In the genomic region with DNA sequence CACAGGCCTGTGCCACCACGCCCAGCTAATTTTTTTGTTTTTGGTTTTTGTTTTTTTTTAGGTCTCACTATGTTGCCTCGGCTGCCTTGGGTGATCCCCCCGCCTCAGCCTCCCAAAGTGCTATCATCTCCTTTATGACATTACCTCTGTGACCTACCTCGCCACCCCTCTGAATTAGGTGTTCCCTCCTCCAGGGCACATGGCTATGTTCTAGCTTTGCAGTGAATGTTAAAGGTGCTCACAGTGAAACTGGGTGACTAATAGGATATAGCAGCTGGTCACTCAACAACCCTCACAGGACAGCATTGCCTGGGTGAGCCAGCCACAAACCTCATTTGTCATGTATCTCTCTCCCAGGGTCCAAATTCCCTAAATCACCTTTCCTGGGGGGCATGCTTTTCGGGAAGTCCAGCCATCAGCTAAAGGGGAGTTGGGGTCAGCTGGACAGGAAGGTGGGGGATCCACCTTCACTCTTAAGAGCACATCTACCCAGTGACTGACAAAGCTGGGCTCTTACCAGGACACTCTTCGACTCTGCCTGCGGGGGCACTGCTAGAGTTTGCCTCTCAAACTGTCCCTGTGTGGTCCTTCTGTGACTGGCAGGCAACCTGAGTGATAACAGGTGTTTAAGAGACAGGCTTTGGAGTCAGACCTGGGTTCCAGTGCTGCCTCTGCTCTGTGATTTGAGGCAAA, we compare ENCODE assay signal across 8 cellular contexts. TPM values are rescaled to one million over a fixed set of nuclear protein-coding genes. Genes with fewer than 3 reads are reported as not detected.
DNase-seq lines count a peak whose midpoint lies in the region; ATAC-seq, FAIRE-seq and TF ChIP-seq lines count a peak whose summit lies in the region.

No MANE protein-coding gene starts in this region.

- H3K27ac ChIP-seq in kidney (ENCODE audit: low read depth in 2 of 2, low read length in 2 of 2): peak overlapping the region; percentile 91

- no peak for DNase-seq in CD14-positive monocyte (ENCODE audit: low spot score)
- DNase-seq in SK-N-DZ (ENCODE audit: low spot score): peak; percentile 69
- peak; percentile 57 for DNase-seq in activated naive CD8-positive, alpha-beta T cell treated with anti-CD3 and anti-CD28 coated beads, Interleukin-2, amount 50 U/mL, for 24 hours
- DNase-seq in kidney: no peak
- DNase-seq in COLO829 (ENCODE audit: low spot score): no peak

- TF ChIP-seq CTCF in CD14-positive monocyte (IDR thresholded peaks at IDR 0.05) (no peak), kidney (IDR thresholded peaks at IDR 0.05; ENCODE audit: borderline replicate concordance, extremely low read depth, insufficient read depth) (no peak)

- peaks cover 0 to 2% (median 0%) of the 10 kb centered on the region in 7 donors for H3K9me3 Mint-ChIP-seq in CD14-positive monocyte
- no peaks in the 10 kb centered on the region for H3K9me3 Mint-ChIP-seq in activated naive CD8-positive, alpha-beta T cell treated with anti-CD3 and anti-CD28 coated beads, Interleukin-2, amount 50 U/mL, for 24 hours
- no peaks in the 10 kb centered on the region for H3K9me3 Mint-ChIP-seq in stimulated activated memory B cell treated with anti-CD40 and anti-IgM and Interleukin-4, amounts not matched to agents 10 μg/mL and 1 μg/mL and 100 μg/mL, for 72 hours

- peaks cover 10 to 18% of the 10 kb centered on the region in 2 donors for H3K36me3 ChIP-seq in kidney (ENCODE audit: control insufficient read depth in 1 of 2, insufficient read depth in 2 of 2, low read length in 2 of 2)

- no peaks in the 10 kb centered on the region for H3K9me3 ChIP-seq in kidney (ENCODE audit: control insufficient read depth in 1 of 2, low read length in 2 of 2)

- peak overlapping the region; percentile 16 to 96 (median 95) for H3K27ac Mint-ChIP-seq in CD14-positive monocyte
- H3K27ac Mint-ChIP-seq in activated naive CD8-positive, alpha-beta T cell treated with anti-CD3 and anti-CD28 coated beads, Interleukin-2, amount 50 U/mL, for 24 hours: peak overlapping the region; percentile 81
- peak overlapping the region; percentile 94 for H3K27ac Mint-ChIP-seq in stimulated activated memory B cell treated with anti-CD40 and anti-IgM and Interleukin-4, amounts not matched to agents 10 μg/mL and 1 μg/mL and 100 μg/mL, for 72 hours

- peaks cover 56 to 63% of the 10 kb centered on the region in 2 donors for H3K36me3 Mint-ChIP-seq in CD14-positive monocyte
- peaks cover 52% of the 10 kb centered on the region for H3K36me3 Mint-ChIP-seq in activated naive CD8-positive, alpha-beta T cell treated with anti-CD3 and anti-CD28 coated beads, Interleukin-2, amount 50 U/mL, for 24 hours (ENCODE audit: low read depth)
- peaks cover 62% of the 10 kb centered on the region for H3K36me3 Mint-ChIP-seq in stimulated activated memory B cell treated with anti-CD40 and anti-IgM and Interleukin-4, amounts not matched to agents 10 μg/mL and 1 μg/mL and 100 μg/mL, for 72 hours

- H3K4me1 Mint-ChIP-seq in CD14-positive monocyte: peaks cover 30% of the 10 kb centered on the region
- H3K4me1 Mint-ChIP-seq in activated naive CD8-positive, alpha-beta T cell treated with anti-CD3 and anti-CD28 coated beads, Interleukin-2, amount 50 U/mL, for 24 hours: peaks cover 35% of the 10 kb centered on the region
- peaks cover 61% of the 10 kb centered on the region for H3K4me1 Mint-ChIP-seq in stimulated activated memory B cell treated with anti-CD40 and anti-IgM and Interleukin-4, amounts not matched to agents 10 μg/mL and 1 μg/mL and 100 μg/mL, for 72 hours

- no peak overlapping the region for H3K4me3 Mint-ChIP-seq in CD14-positive monocyte
- H3K4me3 Mint-ChIP-seq in activated naive CD8-positive, alpha-beta T cell treated with anti-CD3 and anti-CD28 coated beads, Interleukin-2, amount 50 U/mL, for 24 hours: peak overlapping the region; percentile 71
- H3K4me3 Mint-ChIP-seq in stimulated activated memory B cell treated with anti-CD40 and anti-IgM and Interleukin-4, amounts not matched to agents 10 μg/mL and 1 μg/mL and 100 μg/mL, for 72 hours: no peak overlapping the region

- H3K9ac ChIP-seq in kidney (ENCODE audit: low read length in 2 of 2): no peak overlapping the region

- peaks cover 6 to 29% of the 10 kb centered on the region in 2 donors for H3K4me1 ChIP-seq in kidney (ENCODE audit: control insufficient read depth in 1 of 2, insufficient read depth in 1 of 2, low read depth in 1 of 2, low read length in 2 of 2)

- H3K4me3 ChIP-seq in kidney (ENCODE audit: low read length in 2 of 2): no peak overlapping the region

- ATAC-seq in GM19023 (IDR thresholded peaks at IDR 0.05; ENCODE audit: unreplicated experiment) (peak; percentile 54), HG03521 (IDR thresholded peaks at IDR 0.05; ENCODE audit: unreplicated experiment) (peak; percentile 74)
- ATAC-seq in activated naive CD8-positive, alpha-beta T cell treated with anti-CD3 and anti-CD28 coated beads, Interleukin-2, amount 50 U/mL, for 24 hours: peak; percentile 74
- ATAC-seq in stimulated activated memory B cell treated with anti-CD40 and anti-IgM and Interleukin-4, amounts not matched to agents 10 μg/mL and 1 μg/mL and 100 μg/mL, for 72 hours: peak; percentile 79

- peaks cover 0 to 5% (median 0%) of the 10 kb centered on the region in 3 donors for H3K27me3 Mint-ChIP-seq in CD14-positive monocyte (ENCODE audit: low read depth in 3 of 3)
- no peaks in the 10 kb centered on the region for H3K27me3 Mint-ChIP-seq in activated naive CD8-positive, alpha-beta T cell treated with anti-CD3 and anti-CD28 coated beads, Interleukin-2, amount 50 U/mL, for 24 hours
- H3K27me3 Mint-ChIP-seq in stimulated activated memory B cell treated with anti-CD40 and anti-IgM and Interleukin-4, amounts not matched to agents 10 μg/mL and 1 μg/mL and 100 μg/mL, for 72 hours: no peaks in the 10 kb centered on the region

- no peak for FAIRE-seq in kidney (lab: Jason Lieb, UNC)

- intact Hi-C loops in CD14-positive monocyte (cut with micrococcal nuclease) (no loop called here), kidney (cut with DNase I) (no loop called here)

RNA-seq across cellular contexts. Expression of gene TTLL3, which starts 1.6 kb away (rescaled TPM):
- polyA plus RNA-seq in CD14-positive monocyte (1 to 10 TPM; 1.1 to 1.8 TPM), kidney (ENCODE audit: insufficient read depth, low read depth, low replicate concordance) (27.5 TPM)
- polyA plus RNA-seq in SK-N-DZ (2014; cell fraction: cytosol; rRNA removed): 15.5 and 21.4 TPM in 2 replicates
- polyA plus RNA-seq in SK-N-DZ (2014; cell fraction: nucleus; rRNA removed): 78.7 and 91.2 TPM in 2 replicates
- total RNA-seq in kidney: 61.0 TPM

RNA-seq across cellular contexts. Expression of gene ARPC4, which starts 15.6 kb away (rescaled TPM):
- polyA plus RNA-seq in CD14-positive monocyte (100 to 1,000 TPM; 389 to 390 TPM), kidney (ENCODE audit: insufficient read depth, low read depth, low replicate concordance) (138 TPM)
- 306 and 380 TPM in 2 replicates for polyA plus RNA-seq in SK-N-DZ (2014; cell fraction: cytosol; rRNA removed)
- polyA plus RNA-seq in SK-N-DZ (2014; cell fraction: nucleus; rRNA removed): 91.5 and 131 TPM in 2 replicates
- 164 TPM for total RNA-seq in kidney

RNA-seq across cellular contexts. Expression of gene TADA3, which starts 16.2 kb away (rescaled TPM):
- 10 to 100 TPM; 36.1 to 46.9 TPM for polyA plus RNA-seq in CD14-positive monocyte
- polyA plus RNA-seq in SK-N-DZ (2014; cell fraction: cytosol; rRNA removed): 141 and 146 TPM in 2 replicates
- 97.5 and 104 TPM in 2 replicates for polyA plus RNA-seq in SK-N-DZ (2014; cell fraction: nucleus; rRNA removed)
- 65.1 TPM for total RNA-seq in kidney
- polyA plus RNA-seq in kidney (ENCODE audit: insufficient read depth, low read depth, low replicate concordance): 58.4 TPM

RNA-seq across cellular contexts. Expression of gene RPUSD3, which starts 35.3 kb away (rescaled TPM):
- 10 to 100 TPM; 42.6 to 51.5 TPM for polyA plus RNA-seq in CD14-positive monocyte
- 115 and 135 TPM in 2 replicates for polyA plus RNA-seq in SK-N-DZ (2014; cell fraction: cytosol; rRNA removed)
- polyA plus RNA-seq in SK-N-DZ (2014; cell fraction: nucleus; rRNA removed): 94.1 and 109 TPM in 2 replicates
- total RNA-seq in kidney: 29.1 TPM
- 53.2 TPM for polyA plus RNA-seq in kidney (ENCODE audit: insufficient read depth, low read depth, low replicate concordance)

RNA-seq across cellular contexts. Expression of gene CAMK1, which starts 38.7 kb away (rescaled TPM):
- 100 to 1,000 TPM; 118 to 137 TPM for polyA plus RNA-seq in CD14-positive monocyte
- 69.5 and 83.7 TPM in 2 replicates for polyA plus RNA-seq in SK-N-DZ (2014; cell fraction: cytosol; rRNA removed)
- polyA plus RNA-seq in SK-N-DZ (2014; cell fraction: nucleus; rRNA removed): 51.1 TPM in 2 replicates
- total RNA-seq in kidney: 31.2 TPM
- 52.7 TPM for polyA plus RNA-seq in kidney (ENCODE audit: insufficient read depth, low read depth, low replicate concordance)

Comparison
In these comparisons a context has a peak if more than half of its experiments do, and no peak if none do; other contexts are left out.
1. DNase-seq: peak in SK-N-DZ (single experiment) and activated naive CD8-positive, alpha-beta T cell treated with anti-CD3 and anti-CD28 coated beads, Interleukin-2, amount 50 U/mL, for 24 hours (single experiment); none in CD14-positive monocyte (single experiment), kidney (single experiment) and COLO829 (single experiment).
2. RNA of gene TTLL3, which starts 1.6 kb away (polyA plus RNA-seq): 27.5 TPM in kidney (single experiment); 1.1 to 1.8 TPM in CD14-positive monocyte; every median in the first group is over 10 times any median in the second.
3. Peak in every context shown above with its lines, with median percentiles within 50 percentile points of each other: H3K27ac Mint-ChIP-seq and ATAC-seq.